In the genomic region with DNA sequence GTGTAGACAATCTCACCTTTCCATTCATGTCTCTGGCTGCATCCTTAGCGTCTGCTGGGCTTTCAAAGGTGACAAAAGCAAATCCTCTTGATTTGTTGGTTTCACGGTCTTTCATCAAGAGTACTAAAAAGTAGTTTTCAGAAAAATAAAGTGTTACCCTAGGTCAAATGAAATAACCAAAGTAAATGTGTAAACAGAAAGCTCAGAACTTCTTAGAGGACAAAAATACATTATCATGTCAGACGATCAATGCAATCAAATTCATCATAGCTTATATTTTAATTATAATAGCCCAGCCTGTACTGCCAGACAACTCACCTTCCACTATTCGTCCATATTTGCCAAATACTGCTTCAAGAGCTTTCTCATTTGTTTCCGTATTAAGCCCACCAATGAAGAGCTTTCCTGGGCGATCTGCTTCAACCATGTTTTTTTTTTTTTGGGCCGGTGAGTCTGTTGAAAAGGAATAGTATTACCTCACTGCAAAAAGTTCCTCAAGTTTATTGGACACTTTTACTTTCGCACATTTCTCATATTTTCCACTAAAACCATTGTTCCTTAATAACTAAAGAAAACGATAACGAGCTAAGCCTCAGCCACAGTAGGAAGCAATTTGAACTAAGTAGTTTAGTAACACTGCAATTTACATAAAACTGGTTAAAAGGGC, we compare ENCODE assay signal across 8 cellular contexts. TPM values are rescaled to one million over a fixed set of nuclear protein-coding genes. Genes with fewer than 3 reads are reported as not detected.
DNase-seq lines count a peak whose midpoint lies in the region; ATAC-seq and TF ChIP-seq lines count a peak whose summit lies in the region.

No MANE protein-coding gene starts in this region.

- H3K4me1 ChIP-seq in BE2C = no peaks in the 10 kb centered on the region
- no peaks in the 10 kb centered on the region for H3K4me1 ChIP-seq in mucosa of descending colon (ENCODE audit: low read depth)

- ATAC-seq in mucosa of descending colon (no peak), GM19328 (IDR thresholded peaks at IDR 0.05; ENCODE audit: unreplicated experiment) (no peak)

- H3K9me3 ChIP-seq in BE2C = no peaks in the 10 kb centered on the region
- H3K9me3 ChIP-seq in mucosa of descending colon = no peaks in the 10 kb centered on the region

- peak overlapping the region; percentile 95 for H3K4me3 ChIP-seq in BE2C (ENCODE audit: low read depth, low read length)
- H3K4me3 ChIP-seq in LNCaP clone FGC (ENCODE audit: low read depth, low read length) = peak overlapping the region; percentile 89
- H3K4me3 ChIP-seq in choroid plexus epithelial cell (ENCODE audit: low read depth, low read length) = peak overlapping the region; percentile 84
- peak overlapping the region; percentile 59 for H3K4me3 ChIP-seq in mucosa of descending colon

- H3K27me3 ChIP-seq in BE2C = no peaks in the 10 kb centered on the region

- intact Hi-C loops in mucosa of descending colon (cut with DNase I, micrococcal nuclease) = loop anchor here in 1 of 2 donors (10.0 kb wide), 1 partner anchor 46 kb away; no protein-coding TSS in a partner anchor

- TF ChIP-seq CTCF in BE2C (IDR thresholded peaks at IDR 0.05; ENCODE audit: low read depth, low read length) = no peak
- TF ChIP-seq CTCF in LNCaP clone FGC (IDR thresholded peaks at IDR 0.05; ENCODE audit: control insufficient read depth, extremely low read depth, insufficient read depth) = no peak
- no peak for TF ChIP-seq CTCF in choroid plexus epithelial cell (conservative IDR thresholded peaks at IDR 0.05; ENCODE audit: low read depth, low read length)
- TF ChIP-seq CTCF in mucosa of descending colon (IDR thresholded peaks at IDR 0.05) = no peak

- peaks cover 56% of the 10 kb centered on the region for H3K36me3 ChIP-seq in BE2C
- H3K36me3 ChIP-seq in mucosa of descending colon (ENCODE audit: low read depth) = no peaks in the 10 kb centered on the region

- DNase-seq in BE2C (no peak), LNCaP clone FGC (ENCODE audit: low read depth) (no peak), choroid plexus epithelial cell (ENCODE audit: low read depth) (peak; percentile 28), mucosa of descending colon (no peak), NCI-H146 (lab: John Stamatoyannopoulos, UW) (no peak), hepatic stellate cell (ENCODE audit: low spot score) (no peak)
- no peak for DNase-seq in stimulated activated CD4-positive, alpha-beta T cell treated with anti-CD3 and anti-CD28 coated beads, Interleukin-15, amount 100 ng/mL, for 24 hours

RNA-seq across cellular contexts. Expression of a gene that starts 1.4 kb away (rescaled TPM):
- polyA plus RNA-seq in BE2C (2012; ENCODE audit: insufficient read depth, insufficient read length, low read depth) = 136 TPM
- 100 to 1,000 TPM; 101 to 144 (median 122) TPM for total RNA-seq in mucosa of descending colon
